10 cellular contexts compared by ENCODE assay signal in the genomic region with DNA sequence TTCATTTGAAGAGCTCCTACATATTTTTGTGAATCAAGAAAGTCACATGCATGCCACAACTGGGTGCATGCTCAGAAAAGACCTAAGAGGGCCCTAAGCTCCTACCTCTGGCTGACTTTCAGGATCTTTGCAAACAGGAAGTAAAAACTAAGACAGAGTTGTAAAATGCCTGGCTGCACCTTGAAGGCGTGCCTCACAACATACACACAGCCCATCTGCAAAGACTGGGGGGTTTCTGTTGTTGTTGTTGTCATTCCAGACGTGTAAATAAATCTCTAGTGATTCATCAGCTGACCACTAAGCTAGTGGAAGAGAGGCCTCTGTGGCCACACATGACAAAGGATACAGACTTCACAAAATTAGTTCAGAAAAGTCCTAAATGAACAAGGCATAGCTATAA. TPM values are rescaled to one million over a fixed set of nuclear protein-coding genes. Genes with fewer than 3 reads are reported as not detected.
A peak's percentile ranks its signal among the peaks of the same experiment; 100 is the strongest.
DNase-seq lines count a peak whose midpoint lies in the region; ATAC-seq, FAIRE-seq and TF ChIP-seq lines count a peak whose summit lies in the region.
"Had no signal": no experiment of that assay in that cellular context is flagged by ENCODE, and none has a peak within 500 bp of the region (broad histone marks: within the 10 kb centered on the region; RNA-seq: fewer than 3 reads in every experiment).

No MANE protein-coding gene starts in this region.

- no peaks in the 10 kb centered on the region for H3K9me3 Mint-ChIP-seq in IgD-negative memory B cell

- DNase-seq in EL (peak; percentile 34), keratinocyte (ENCODE audit: low read depth, low spot score) (no peak), NCI-H1436 treated with DMSO at 0.1 percent for 48 hours (lab: John Stamatoyannopoulos, UW) (no peak), NCI-H345 treated with DMSO at 0.1 percent for 48 hours (lab: John Stamatoyannopoulos, UW; ENCODE audit: unreplicated experiment) (no peak), SKM-1 treated with dmso at 0.1 percent for 144 hours (lab: John Stamatoyannopoulos, UW; ENCODE audit: unreplicated experiment) (no peak), SJCRH30 (no peak)
- DNase-seq: stimulated activated CD4-positive, alpha-beta T cell treated with anti-CD3 and anti-CD28 coated beads, Interleukin-15, amount 100 ng/mL, for 24 hours had no signal

- H3K27ac Mint-ChIP-seq in IgD-negative memory B cell = peak overlapping the region in 2 of 3 donors; percentile 74 to 75
- H3K27ac Mint-ChIP-seq: brain had no signal

- no peaks in the 10 kb centered on the region for H3K27me3 Mint-ChIP-seq in IgD-negative memory B cell
- H3K27me3 Mint-ChIP-seq: brain had no signal

- dilution Hi-C loops in keratinocyte (cut with MboI; ENCODE audit: extremely low pct_ligation_motif_present, low sequenced_read_pairs) = no loop called here

- H3K27me3 ChIP-seq in keratinocyte (ENCODE audit: control insufficient read depth, extremely low read depth, insufficient read depth, low read length) (no peaks in the 10 kb centered on the region), SJCRH30 (no peaks in the 10 kb centered on the region)

- H3K4me2 ChIP-seq in keratinocyte (ENCODE audit: control insufficient read depth, extremely low read depth, insufficient read depth, low read depth, low read length) = peak overlapping the region; percentile 18

- TF ChIP-seq CTCF in keratinocyte (optimal IDR thresholded peaks at IDR 0.05 in 1 of 3, IDR thresholded peaks at IDR 0.05 in 1 of 3, conservative IDR thresholded peaks at IDR 0.05 in 1 of 3; ENCODE audit: extremely low read depth in 1 of 3, insufficient read depth in 2 of 3, low read length in 3 of 3) = no peak

- H4K20me1 ChIP-seq in keratinocyte (ENCODE audit: control insufficient read depth, extremely low read depth, insufficient read depth, low read length) = peaks cover 19% of the 10 kb centered on the region

- H3K4me1 ChIP-seq in keratinocyte (ENCODE audit: control insufficient read depth, extremely low read depth, insufficient read depth, low read length) (peaks cover 45% of the 10 kb centered on the region), SJCRH30 (peaks cover 8% of the 10 kb centered on the region)

- no peak overlapping the region for H3K4me3 ChIP-seq in keratinocyte (ENCODE audit: control insufficient read depth in 2 of 3, extremely low read depth in 1 of 3, insufficient read depth in 2 of 3, low read depth in 1 of 3, low read length in 3 of 3)
- no peak overlapping the region for H3K4me3 ChIP-seq in SJCRH30

- H3K9me1 ChIP-seq in keratinocyte (ENCODE audit: control insufficient read depth, extremely low read depth, insufficient read depth, low read length) = peaks cover 9% of the 10 kb centered on the region

- peaks cover 97% of the 10 kb centered on the region for H3K79me2 ChIP-seq in keratinocyte (ENCODE audit: control insufficient read depth, insufficient read depth, low read length)

- H3K27ac ChIP-seq in keratinocyte (ENCODE audit: control insufficient read depth, insufficient read depth, low read length) (peak overlapping the region; percentile 34), SJCRH30 (no peak overlapping the region)

- H3K9me3 ChIP-seq in keratinocyte (ENCODE audit: control insufficient read depth, low read depth, low read length) (no peaks in the 10 kb centered on the region), SJCRH30 (replicated peaks) (no peaks in the 10 kb centered on the region)

- peak overlapping the region in 2 of 4 donors; percentile 6 to 79 for H3K4me3 Mint-ChIP-seq in IgD-negative memory B cell
- H3K4me3 Mint-ChIP-seq: brain had no signal

- peaks cover 13% of the 10 kb centered on the region for H3K36me3 Mint-ChIP-seq in IgD-negative memory B cell

- peak; percentile 43 for FAIRE-seq in keratinocyte (lab: Jason Lieb, UNC)

- no peak overlapping the region for H2AFZ ChIP-seq in keratinocyte (ENCODE audit: control insufficient read depth, low read length)

- H3K4me1 Mint-ChIP-seq in IgD-negative memory B cell = peaks cover 35 to 55% (median 37%) of the 10 kb centered on the region in 3 donors

- no peak overlapping the region for H3K9ac ChIP-seq in keratinocyte (ENCODE audit: control insufficient read depth, extremely low read depth, insufficient read depth, low read length)

- H3K36me3 ChIP-seq in keratinocyte (ENCODE audit: control insufficient read depth in 2 of 2, extremely low read depth in 1 of 2, insufficient read depth in 2 of 2, low read length in 2 of 2) (no peaks in the 10 kb centered on the region), SJCRH30 (0 out of 2 replicates have a peak, but pooled peaks cover 4% of the 10 kb centered on the region)

- peak; percentile 96 for ATAC-seq in GM21529 (IDR thresholded peaks at IDR 0.05; ENCODE audit: unreplicated experiment)

RNA-seq across cellular contexts. Expression of gene SMURF1, which starts 31.8 kb away (rescaled TPM):
- polyA plus RNA-seq in IgD-negative memory B cell (2.7 TPM), keratinocyte (20.7 to 32.3 TPM (median 22.2 TPM) in 3 replicates)
- polyA plus RNA-seq in keratinocyte (2011; ENCODE audit: low read depth) = 47.9 TPM
- 20.3 and 25.4 TPM in 2 replicates for polyA plus RNA-seq in keratinocyte (2011; cell fraction: cytosol; rRNA removed)
- polyA plus RNA-seq in keratinocyte (2011; cell fraction: nucleus; rRNA removed) = 50.8 and 56.0 TPM in 2 replicates
- polyA plus RNA-seq in keratinocyte (2012; ENCODE audit: low replicate concordance) = 26.2 and 27.9 TPM in 2 replicates
- polyA minus RNA-seq in keratinocyte = 20.0 to 37.9 TPM (median 28.4 TPM) in 3 replicates
- polyA minus RNA-seq in keratinocyte (2011; cell fraction: cytosol; rRNA and poly(A)+ RNA removed) = 15.5 TPM
- polyA minus RNA-seq in keratinocyte (2011; cell fraction: nucleus; rRNA and poly(A)+ RNA removed) = 26.2 and 54.6 TPM in 2 replicates
- 23.1 and 25.0 TPM in 2 replicates for total RNA-seq in SJCRH30 (2014; rRNA removed; shearing (Covaris generic))
